ENCODE assay signal across 18 cellular contexts in the genomic region with DNA sequence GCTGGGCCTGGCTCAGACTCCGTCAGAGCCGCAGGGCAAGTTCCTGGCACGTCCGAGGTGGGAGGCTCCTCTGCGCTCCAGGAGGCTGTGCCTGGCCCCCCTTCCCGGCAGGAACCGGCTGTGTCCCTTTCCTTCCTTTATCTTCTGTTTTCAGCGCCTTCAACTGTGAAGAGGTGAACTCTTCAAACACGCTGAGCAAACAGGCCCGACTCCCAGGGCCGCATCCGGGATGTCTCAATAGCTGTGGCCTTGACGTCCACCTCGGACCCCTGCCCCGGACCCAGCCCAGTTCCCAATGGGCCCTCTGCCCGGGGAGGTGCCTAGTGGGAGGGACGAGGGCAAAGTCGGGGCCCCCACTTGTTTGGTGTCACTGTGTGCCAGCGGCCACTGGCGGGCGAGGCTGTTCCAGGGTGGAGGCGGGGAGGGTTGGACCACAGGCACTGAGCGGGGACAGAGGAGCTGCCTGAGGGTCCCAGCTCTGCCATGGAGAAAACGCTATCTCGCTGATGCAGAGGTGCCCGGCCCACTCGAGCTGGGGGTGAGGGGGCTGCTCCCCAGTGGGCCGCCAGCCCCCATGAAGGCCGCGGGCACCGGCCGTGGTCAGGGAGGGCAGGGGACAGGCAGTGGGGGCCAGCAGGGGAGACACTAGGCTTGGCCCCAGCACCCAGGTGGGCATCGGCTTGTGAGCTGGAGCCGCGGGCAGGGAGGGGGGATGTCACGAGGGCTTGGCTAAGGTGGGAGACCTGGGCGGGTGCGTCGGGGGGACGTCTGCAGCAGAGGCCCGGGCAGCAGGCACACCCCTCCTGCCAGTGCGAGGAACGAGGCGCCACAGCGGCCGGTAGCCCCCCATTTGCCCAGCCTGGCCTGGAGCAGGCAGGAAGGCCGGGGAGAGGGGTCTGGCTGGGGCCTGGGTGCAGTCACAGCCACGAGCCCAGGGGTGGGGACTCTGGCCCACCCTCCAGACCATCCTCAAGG. TPM values are rescaled to one million over a fixed set of nuclear protein-coding genes. Genes with fewer than 3 reads are reported as not detected.
DNase-seq lines count a peak whose midpoint lies in the region; ATAC-seq, FAIRE-seq and TF ChIP-seq lines count a peak whose summit lies in the region.
"Had no signal": no experiment of that assay in that cellular context is flagged by ENCODE, and none has a peak within 500 bp of the region (broad histone marks: within the 10 kb centered on the region; RNA-seq: fewer than 3 reads in every experiment).

No MANE protein-coding gene starts in this region.

- H3K4me1 ChIP-seq in RWPE2 (ENCODE audit: insufficient read depth, poor library complexity, severe bottlenecking), result no peaks in the 10 kb centered on the region

- H3K36me3 ChIP-seq in RWPE2 (ENCODE audit: low read depth), result no peaks in the 10 kb centered on the region
- H3K36me3 ChIP-seq: upper lobe of left lung had no signal

- no peaks in the 10 kb centered on the region for H3K9me3 ChIP-seq in RWPE2 (ENCODE audit: severe bottlenecking)
- H3K9me3 ChIP-seq: upper lobe of left lung had no signal

- TF ChIP-seq CTCF in RWPE2 (IDR thresholded peaks at IDR 0.05; ENCODE audit: poor library complexity, severe bottlenecking), result no peak

- intact Hi-C loops in sciatic nerve (cut with DNase I), result no loop called here

- no peak overlapping the region for H3K4me3 ChIP-seq in RWPE2 (ENCODE audit: severe bottlenecking)
- H3K4me3 ChIP-seq: upper lobe of left lung had no signal

- H3K27ac ChIP-seq in RWPE2 (ENCODE audit: poor library complexity, severe bottlenecking), result no peak overlapping the region
- H3K27ac ChIP-seq: RWPE1 had no signal

- ATAC-seq in RWPE2 (ENCODE audit: low read depth) (no peak), sciatic nerve (no peak)
- ATAC-seq: activated naive CD4-positive, alpha-beta T cell treated with anti-CD3 and anti-CD28 coated beads, Interleukin-2, amount 50 U/mL, for 72 hours; effector memory CD8-positive, alpha-beta T cell had no signal

- H3K27me3 ChIP-seq in RWPE2 (ENCODE audit: insufficient read depth, poor library complexity, severe bottlenecking), result peaks cover 25% of the 10 kb centered on the region

- no peak for FAIRE-seq in urothelium cell line (lab: Jason Lieb, UNC)
- FAIRE-seq: A204.1 had no signal

- DNase-seq in NCI-H748 (lab: John Stamatoyannopoulos, UW; ENCODE audit: unreplicated experiment) (peak; percentile 28), NCI-H748 treated with DMSO at 0.1 percent for 48 hours (lab: John Stamatoyannopoulos, UW) (no peak), RWPE2 (ENCODE audit: low spot score) (peak; percentile 48), iPS-NIHi11 (ENCODE audit: low spot score) (peak; percentile 31), sciatic nerve (ENCODE audit: low spot score) (peak; percentile 50), urothelium cell line (ENCODE audit: low spot score) (no peak), cerebellar cortex (ENCODE audit: low spot score) (no peak)
- DNase-seq in activated CD4-positive, CD25-positive, alpha-beta regulatory T cell treated with anti-CD3 and anti-CD28 coated beads, Interleukin-2, amount 50 U/mL, for 72 hours, result no peak
- DNase-seq: effector memory CD8-positive, alpha-beta T cell; GOT3; NCI-H1694 treated with DMSO at 0.1 percent for 48 hours; stimulated activated CD4-positive, alpha-beta T cell treated with anti-CD3 and anti-CD28 coated beads, Interleukin-4, amount 100 ng/mL, for 24 hours had no signal

RNA-seq across cellular contexts. Expression of a gene that starts 2.7 kb away (rescaled TPM):
- 0.71 TPM for total RNA-seq in sciatic nerve
- total RNA-seq: activated naive CD4-positive, alpha-beta T cell treated with anti-CD3 and anti-CD28 coated beads, Interleukin-2, amount 50 U/mL, for 72 hours; MCF 10A; T-helper 1 cell treated with Interleukin-12 subunit alpha and Interleukin-12 subunit beta and Interleukin-4 antibody, amounts not matched to agents 30 ng/mL and 1 ng/mL, for 36 hours had no signal

Comparison
In these comparisons a context has a peak if more than half of its experiments do, and no peak if none do; other contexts are left out.
1. DNase-seq: peak in NCI-H748 (single experiment), RWPE2 (single experiment), iPS-NIHi11 (single experiment) and sciatic nerve (single experiment); none in NCI-H748 treated with DMSO at 0.1 percent for 48 hours (single experiment), urothelium cell line (single experiment), cerebellar cortex (single experiment) and activated CD4-positive, CD25-positive, alpha-beta regulatory T cell treated with anti-CD3 and anti-CD28 coated beads, Interleukin-2, amount 50 U/mL, for 72 hours (single experiment).